13 cellular contexts compared by ENCODE assay signal in genomic region chr5:17828709-17829108, GRCh38.
"Had no signal": no experiment of that assay in that cellular context is flagged by ENCODE, and none has a peak within 500 bp of the region (broad histone marks: within the 10 kb centered on the region; RNA-seq: fewer than 3 reads in every experiment).

No MANE protein-coding gene starts in this region.

- H3K4me3 ChIP-seq: ascending aorta, left ventricle myocardium inferior, ovary had no signal

- DNase-seq: activated CD4-positive, alpha-beta T cell treated with anti-CD3 and anti-CD28 coated beads, Interleukin-2, amount 50 U/mL, for 48 hours; activated CD4-positive, CD25-positive, alpha-beta regulatory T cell treated with anti-CD3 and anti-CD28 coated beads, Interleukin-2, amount 50 U/mL, for 72 hours; activated CD8-positive, alpha-beta memory T cell treated with anti-CD3 and anti-CD28 coated beads, Interleukin-2, amount 10 ng/mL, durations not matched to agents 7 days and 5 days; activated gamma-delta T cell; activated naive CD8-positive, alpha-beta T cell treated with anti-CD3 and anti-CD28 coated beads, Interleukin-2, amount 10 ng/mL, durations not matched to agents 7 days and 5 days; activated T-cell treated with anti-CD3 and anti-CD28 coated beads, Interleukin-2, amount 50 U/mL, for 24 hours; dermis blood vessel endothelial cell; islet precursor cell; left ventricle myocardium inferior; mesendoderm; ovary; stimulated activated CD4-positive, alpha-beta T cell treated with anti-CD3 and anti-CD28 coated beads, Interleukin-4, amount 100 ng/mL, for 24 hours had no signal
